Comparison of ENCODE assay signal across 11 cellular contexts in genomic region chr6:153023977-153024376, GRCh38. TPM values are rescaled to one million over a fixed set of nuclear protein-coding genes. Genes with fewer than 3 reads are reported as not detected.
DNase-seq lines count a peak whose midpoint lies in the region; ATAC-seq, FAIRE-seq and TF ChIP-seq lines count a peak whose summit lies in the region.
"Had no signal": no experiment of that assay in that cellular context is flagged by ENCODE, and none has a peak within 500 bp of the region (broad histone marks: within the 10 kb centered on the region; RNA-seq: fewer than 3 reads in every experiment).

No MANE protein-coding gene starts in this region.

- FAIRE-seq in GM12878 (lab: Jason Lieb, UNC) = no peak
- FAIRE-seq: bronchial epithelial cell had no signal

- no peak for TF ChIP-seq EP300 in GM12878 (IDR thresholded peaks at IDR 0.05; ENCODE audit: borderline replicate concordance in 1 of 2, control insufficient read depth in 1 of 2, low read depth in 2 of 2, low read length in 2 of 2)

- DNase-seq in GM12878 (ENCODE audit: low read depth, low spot score) (no peak), nucleus accumbens (lab: John Stamatoyannopoulos, UW) (no peak), NCI-H82 (lab: John Stamatoyannopoulos, UW) (no peak), A673 (ENCODE audit: low spot score) (no peak)

- intact Hi-C loops in GM12878 (cut with micrococcal nuclease; ENCODE audit: unreplicated experiment) (loop anchor here (1.0 to 10.0 kb wide), 4 partner anchors 52 to 469 kb away; no protein-coding TSS in a partner anchor), A673 (cut with micrococcal nuclease; ENCODE audit: unreplicated experiment) (loop anchor here (2.0 kb wide), 2 partner anchors 71 to 159 kb away; no protein-coding TSS in a partner anchor)

- H2AFZ ChIP-seq in GM12878 (ENCODE audit: control insufficient read depth, low read depth, low read length) = no peak overlapping the region

- ATAC-seq in GM19023 (IDR thresholded peaks at IDR 0.05; ENCODE audit: unreplicated experiment) (peak; percentile 28), GM21576 (IDR thresholded peaks at IDR 0.05; ENCODE audit: unreplicated experiment) (peak; percentile 8), HG03045 (IDR thresholded peaks at IDR 0.05; ENCODE audit: unreplicated experiment) (peak; percentile 22), GM12878 (peak; percentile 47), HG03378 (IDR thresholded peaks at IDR 0.05; ENCODE audit: unreplicated experiment) (no peak)

- no peaks in the 10 kb centered on the region; a peak in 1 of 4 replicates for H3K27me3 ChIP-seq in GM12878 (replicated peaks in 1 of 2; ENCODE audit: control insufficient read depth in 2 of 2, insufficient read depth in 2 of 2, low read length in 1 of 2)
- no peaks in the 10 kb centered on the region for H3K27me3 ChIP-seq in A673 (replicated peaks; ENCODE audit: insufficient read depth, low read depth, low read length, poor library complexity)
- H3K27me3 ChIP-seq: tibial nerve had no signal

- no peak for TF ChIP-seq POLR2A in GM12878 (IDR thresholded peaks at IDR 0.05; ENCODE audit: low read depth, low read length)

- TF ChIP-seq RAD21 in GM12878 (IDR thresholded peaks at IDR 0.05; ENCODE audit: insufficient read depth, low read depth, low read length) = no peak

- in situ Hi-C loops in GM12878 (cut with MboI) = loop anchor here (5.0 kb wide), 1 partner anchor 157 kb away; no protein-coding TSS in a partner anchor

- H3K4me1 ChIP-seq in GM12878 (ENCODE audit: control insufficient read depth, insufficient read depth, low read length) (no peaks in the 10 kb centered on the region), A673 (ENCODE audit: insufficient read depth, low read length, poor library complexity, severe bottlenecking) (no peaks in the 10 kb centered on the region)
- H3K4me1 ChIP-seq: tibial nerve had no signal

- RAD21 ChIA-PET in GM12878 (lab: Charles Lee; ENCODE audit: unreplicated experiment) = interaction anchor here (1.7 to 1.8 kb wide), 2 partner anchors 51 to 69 kb away, joined by 5 to 16 read pairs; no protein-coding TSS in a partner anchor

- H3K4me3 ChIP-seq in GM12878 (no peak overlapping the region), A673 (ENCODE audit: low read depth, low read length, poor library complexity, severe bottlenecking) (no peak overlapping the region)
- H3K4me3 ChIP-seq: mucosa of descending colon, tibial nerve had no signal

- H3K36me3 ChIP-seq in GM12878 (ENCODE audit: control insufficient read depth in 2 of 2, insufficient read depth in 2 of 2, low read length in 1 of 2) = no peaks in the 10 kb centered on the region
- no peaks in the 10 kb centered on the region for H3K36me3 ChIP-seq in A673 (ENCODE audit: insufficient read depth, low read length, poor library complexity, severe bottlenecking)
- H3K36me3 ChIP-seq: tibial nerve had no signal

- WGBS in GM12878 (ENCODE audit: insufficient coverage, insufficient replicate concordance, low lambda C conversion rate, missing lambda C conversion rate) = 0% methylated on average over 2 of the region's 2 CpGs

- H3K9ac ChIP-seq in GM12878 (ENCODE audit: control insufficient read depth, insufficient read depth, low read length) = no peak overlapping the region

- SMC1A ChIA-PET in GM12878 (lab: Charles Lee; ENCODE audit: uncharacterized antibody, unreplicated experiment) = interaction anchor here (1.4 to 3.4 kb wide), 3 partner anchors 39 to 76 kb away, joined by 5 to 23 read pairs (median 8); no protein-coding TSS in a partner anchor

- BruUV-seq in GM12878 (replicated peaks; lab: Mats Ljungman, UMichigan) (no TSS peak), A673 (replicated peaks; lab: Mats Ljungman, UMichigan) (no TSS peak)

- H3K9me3 ChIP-seq in GM12878 (replicated peaks; ENCODE audit: control insufficient read depth, insufficient read depth, low read length) (no peaks in the 10 kb centered on the region), A673 (ENCODE audit: low read depth, low read length, poor library complexity, severe bottlenecking) (no peaks in the 10 kb centered on the region)
- H3K9me3 ChIP-seq: mucosa of descending colon, tibial nerve had no signal

- CTCF ChIA-PET in GM12878 (lab: Yijun Ruan, JAX) = interaction anchor here (0.7 to 4.9 kb wide), 8 partner anchors 19 to 159 kb away, joined by 3 to 47 read pairs (median 5); no protein-coding TSS in a partner anchor
- CTCF ChIA-PET in A673 (lab: Charles Lee) = no interaction called here

- POLR2A ChIA-PET in GM12878 (lab: Charles Lee) = no interaction called here
- POLR2A ChIA-PET in A673 (lab: Charles Lee; ENCODE audit: low non-redundant PET) = interaction anchor here (0.5 kb wide), 1 partner anchor 1380 kb away, joined by 6 read pairs; no protein-coding TSS in a partner anchor

- H3K4me2 ChIP-seq in GM12878 (ENCODE audit: control insufficient read depth, insufficient read depth) = no peak overlapping the region

- no peak overlapping the region for H3K27ac ChIP-seq in GM12878 (ENCODE audit: control insufficient read depth, insufficient read depth)
- H3K27ac ChIP-seq in A673 (ENCODE audit: low read depth, low read length, poor library complexity, severe bottlenecking) = no peak overlapping the region
- H3K27ac ChIP-seq: tibial nerve had no signal

- H4K20me1 ChIP-seq in GM12878 (ENCODE audit: control insufficient read depth, insufficient read depth) = no peaks in the 10 kb centered on the region

- no peaks in the 10 kb centered on the region for H3K79me2 ChIP-seq in GM12878 (ENCODE audit: control insufficient read depth, insufficient read depth, low read length)

- TF ChIP-seq CTCF in GM12878 (IDR thresholded peaks at IDR 0.05 in 2 of 3, conservative IDR thresholded peaks at IDR 0.05 in 1 of 3; ENCODE audit: control insufficient read depth in 2 of 3, extremely low read depth in 1 of 3, insufficient read depth in 1 of 3, low read depth in 3 of 3, low read length in 3 of 3) = no peak
- no peak for TF ChIP-seq CTCF in A673 (conservative IDR thresholded peaks at IDR 0.05; ENCODE audit: low read depth, low read length)

TF ChIP-seq in GM12878, 131 proteins besides CTCF, POLR2A, EP300 and RAD21:
- TF ChIP-seq STAT3 (IDR thresholded peaks at IDR 0.05; ENCODE audit: low read depth, low read length) (no peak), EGR1 (IDR thresholded peaks at IDR 0.05; ENCODE audit: borderline replicate concordance in 1 of 2, low read depth in 2 of 2, low read length in 2 of 2) (no peak), BCL11A (IDR thresholded peaks at IDR 0.05; ENCODE audit: low read depth, low read length) (no peak), WRNIP1 (IDR thresholded peaks at IDR 0.05; ENCODE audit: borderline replicate concordance, low read depth, low read length) (no peak), USF2 (IDR thresholded peaks at IDR 0.05; ENCODE audit: borderline replicate concordance, low read depth, low read length) (no peak), NFIC (IDR thresholded peaks at IDR 0.05; ENCODE audit: low read depth, low read length) (no peak), SUPT20H (IDR thresholded peaks at IDR 0.05; ENCODE audit: borderline replicate concordance, control insufficient read depth, low read depth, low read length) (no peak)

RNA-seq across cellular contexts. Expression of gene MTRF1L, which starts 21.5 kb away (rescaled TPM):
- 47.7 and 51.3 TPM in 2 replicates for total RNA-seq in GM12878 (2013; cell fraction: nucleolus; rRNA removed)
- total RNA-seq in GM12878 (2014; rRNA removed) (12.5 and 13.0 TPM in 2 replicates), GM12878 (2014; rRNA removed; fragmentation: Illumina TruSeq; extraction: Trizol) (15.4 and 15.6 TPM in 2 replicates), GM12878 (2021) (18.9 and 19.3 TPM in 2 replicates), A673 (2021) (25.2 and 30.9 TPM in 2 replicates)
- polyA plus RNA-seq in GM12878 (2011; ENCODE audit: low read depth) = 6.7 TPM
- polyA plus RNA-seq in GM12878 (2011; rRNA removed) (16.9 and 24.7 TPM in 2 replicates), GM12878 (2014; fragmentation: Illumina TruSeq; extraction: Trizol) (16.6 and 18.5 TPM in 2 replicates), GM12878 (2014; fragmentation: Nextera tagmentation; extraction: Ambion mirVana) (1 to 10 TPM; 5.1 to 9.0 TPM), GM12878 (2014; rRNA removed) (12.6 and 12.8 TPM in 2 replicates), GM12878 (2016; fragmentation: Nextera tagmentation; extraction: Ambion mirVana) (10 to 100 TPM; 20.5 to 21.6 TPM)
- polyA plus RNA-seq in GM12878 (2011; cell fraction: cytosol; rRNA removed) = 6.0 and 6.1 TPM in 2 replicates
- 15.5 and 15.9 TPM in 2 replicates for polyA plus RNA-seq in GM12878 (2011; cell fraction: nucleus; rRNA removed)
- polyA plus RNA-seq in GM12878 (2012) = 10.3 and 12.5 TPM in 2 replicates
- polyA minus RNA-seq in GM12878 (2011; rRNA and poly(A)+ RNA removed) = 6.8 and 11.8 TPM in 2 replicates
- polyA minus RNA-seq in GM12878 (2011; cell fraction: cytosol; rRNA and poly(A)+ RNA removed) = 4.0 and 4.6 TPM in 2 replicates
- 26.4 and 34.2 TPM in 2 replicates for polyA minus RNA-seq in GM12878 (2011; cell fraction: nucleus; rRNA and poly(A)+ RNA removed)

RNA-seq across cellular contexts. Expression of gene FBXO5, which starts 41.1 kb away (rescaled TPM):
- 23.9 and 24.4 TPM in 2 replicates for total RNA-seq in GM12878 (2013; cell fraction: nucleolus; rRNA removed)
- total RNA-seq in GM12878 (2014; rRNA removed) (30.7 and 36.5 TPM in 2 replicates), GM12878 (2014; rRNA removed; fragmentation: Illumina TruSeq; extraction: Trizol) (48.0 and 48.2 TPM in 2 replicates), GM12878 (2021) (35.6 and 37.5 TPM in 2 replicates), A673 (2021) (62.4 and 67.9 TPM in 2 replicates)
- polyA plus RNA-seq in GM12878 (2011; ENCODE audit: low read depth) = 12.0 TPM
- polyA plus RNA-seq in GM12878 (2011; rRNA removed) (37.9 and 69.7 TPM in 2 replicates), GM12878 (2014; fragmentation: Illumina TruSeq; extraction: Trizol) (53.0 and 62.5 TPM in 2 replicates), GM12878 (2014; fragmentation: Nextera tagmentation; extraction: Ambion mirVana) (10 to 100 TPM; 13.6 to 19.3 TPM), GM12878 (2014; rRNA removed) (25.9 and 32.4 TPM in 2 replicates), GM12878 (2016; fragmentation: Nextera tagmentation; extraction: Ambion mirVana) (10 to 100 TPM; 57.2 to 62.2 TPM)
- polyA plus RNA-seq in GM12878 (2011; cell fraction: cytosol; rRNA removed) = 17.2 and 19.3 TPM in 2 replicates
- 18.4 and 21.7 TPM in 2 replicates for polyA plus RNA-seq in GM12878 (2011; cell fraction: nucleus; rRNA removed)
- 20.8 and 23.5 TPM in 2 replicates for polyA plus RNA-seq in GM12878 (2012)
- 17.4 and 23.8 TPM in 2 replicates for polyA minus RNA-seq in GM12878 (2011; rRNA and poly(A)+ RNA removed)
- polyA minus RNA-seq in GM12878 (2011; cell fraction: cytosol; rRNA and poly(A)+ RNA removed) = 12.2 and 14.2 TPM in 2 replicates
- 15.0 and 24.7 TPM in 2 replicates for polyA minus RNA-seq in GM12878 (2011; cell fraction: nucleus; rRNA and poly(A)+ RNA removed)
